14 cellular contexts compared by ENCODE assay signal in the genomic region with DNA sequence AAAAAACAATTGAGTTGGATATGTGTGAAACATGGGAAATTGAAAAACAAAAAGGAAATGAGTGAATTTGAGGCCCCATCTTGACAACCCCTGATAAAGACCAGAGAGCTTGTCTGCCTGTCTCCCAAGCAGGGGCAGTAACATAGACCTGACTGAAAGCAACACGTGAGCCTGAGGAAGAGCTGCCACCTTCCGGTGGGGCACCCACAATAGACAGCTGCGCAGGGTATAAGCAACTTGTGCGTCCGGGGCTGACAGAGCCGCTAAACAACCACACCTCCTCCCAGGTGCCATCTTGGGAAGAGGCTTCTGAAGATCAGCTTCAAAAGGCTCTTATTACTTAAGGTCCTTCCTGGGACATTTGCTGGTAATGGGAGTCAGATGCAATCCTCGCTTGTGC.
"Had no signal": no experiment of that assay in that cellular context is flagged by ENCODE, and none has a peak within 500 bp of the region (broad histone marks: within the 10 kb centered on the region; RNA-seq: fewer than 3 reads in every experiment).

No MANE protein-coding gene starts in this region.

- DNase-seq: activated CD4-positive, alpha-beta memory T cell treated with anti-CD3 and anti-CD28 coated beads for 36 hours; activated gamma-delta T cell; activated naive CD8-positive, alpha-beta T cell treated with anti-CD3 and anti-CD28 coated beads, Interleukin-2, amount 10 ng/mL, durations not matched to agents 7 days and 5 days; activated T-cell treated with anti-CD3 and anti-CD28 coated beads, Interleukin-2, amount 50 U/mL, for 4 hours; aorta; immature natural killer cell; left colon; naive thymus-derived CD4-positive, alpha-beta T cell; transverse colon had no signal

- FAIRE-seq: bronchial epithelial cell had no signal

- H3K4me1 ChIP-seq: esophagus muscularis mucosa, right atrium auricular region, transverse colon had no signal

- H3K27ac ChIP-seq: esophagus muscularis mucosa, right atrium auricular region, skin epidermis, transverse colon had no signal

- ATAC-seq: activated T-cell treated with anti-CD3 and anti-CD28 coated beads, Interleukin-2, amount 50 U/mL, for 4 hours; left colon; naive thymus-derived CD4-positive, alpha-beta T cell had no signal

- H3K4me3 ChIP-seq: esophagus muscularis mucosa, lung, right atrium auricular region, skin epidermis, transverse colon had no signal

- H3K36me3 ChIP-seq: esophagus muscularis mucosa, right atrium auricular region, transverse colon had no signal

- H3K9me3 ChIP-seq: transverse colon had no signal
